Comparison of ENCODE assay signal across 1 cellular context in genomic region chr13:114352763-114353162, GRCh38.
A peak's percentile ranks its signal among the peaks of the same experiment; 100 is the strongest.
TF ChIP-seq lines count a peak whose summit lies in the region.

No MANE protein-coding gene starts in this region.

TF ChIP-seq in HepG2, 621 proteins besides CTCF, POLR2A, EP300 and RAD21 (continued from another document):
- TF ChIP-seq TERF1 (CRISPR knock-in tag; IDR thresholded peaks at IDR 0.05) (peak; percentile 96; the same call in 1 of the 2 replicates), HNRNPL (IDR thresholded peaks at IDR 0.05; ENCODE audit: low read depth, low read length) (peak; percentile 97), ZNF768 (CRISPR knock-in tag; IDR thresholded peaks at IDR 0.05) (peak; percentile 34; the same call in 1 of the 2 replicates), HMGXB4 (CRISPR knock-in tag; IDR thresholded peaks at IDR 0.05; ENCODE audit: borderline replicate concordance in 1 of 2, low read depth in 1 of 2) (peak in 1 of 2 experiments; percentile 59; a peak in 1 of 4 replicates), HOXA3 (CRISPR knock-in tag; IDR thresholded peaks at IDR 0.05) (peak; percentile 56)
TF ChIP-seq in HepG2: peak in this region for 6; not testable (repeated sequence) for 615.
